In genomic region chr17:38613981-38614779, GRCh38 we compare ENCODE assay signal across 1 cellular context.
TF ChIP-seq lines count a peak whose summit lies in the region.

No MANE protein-coding gene starts in this region.

TF ChIP-seq in HepG2, 621 proteins besides CTCF, POLR2A, EP300 and RAD21 (continued from another document and continues in another):
- TF ChIP-seq DMTF1 (CRISPR knock-in tag; IDR thresholded peaks at IDR 0.05), result no peak
- peak; percentile 95 for TF ChIP-seq CREM (IDR thresholded peaks at IDR 0.05)
- no peak for TF ChIP-seq CREM (CRISPR knock-in tag; IDR thresholded peaks at IDR 0.05)
- TF ChIP-seq ZNF564 (CRISPR knock-in tag; IDR thresholded peaks at IDR 0.05), result peak; percentile 81; the same call in 1 of the 2 replicates
- TF ChIP-seq GATAD1 (CRISPR knock-in tag; IDR thresholded peaks at IDR 0.05), result peak; percentile 76
- TF ChIP-seq ZNF780A (CRISPR knock-in tag; IDR thresholded peaks at IDR 0.05), result peak; percentile 90; the same call in 1 of the 2 replicates
- no peak; the same call in 1 of the 2 replicates for TF ChIP-seq ZHX2 (IDR thresholded peaks at IDR 0.05; ENCODE audit: low read depth)
- TF ChIP-seq ZHX2 (CRISPR knock-in tag; IDR thresholded peaks at IDR 0.05; ENCODE audit: borderline replicate concordance), result peak; percentile 19; the same call in 1 of the 2 replicates
- TF ChIP-seq ZNF382 (CRISPR knock-in tag; IDR thresholded peaks at IDR 0.05; ENCODE audit: borderline replicate concordance), result no peak
- 0 out of 2 replicates have a peak, but pooled peaks have one; percentile 63 for TF ChIP-seq SMARCC2 (IDR thresholded peaks at IDR 0.05)
- TF ChIP-seq DNMT3B (CRISPR knock-in tag; conservative IDR thresholded peaks at IDR 0.05), result 0 out of 2 replicates have a peak, but pooled peaks have one; percentile 86
- peak; percentile 70 for TF ChIP-seq TAF1 (CRISPR knock-in tag; IDR thresholded peaks at IDR 0.05)
- peak in 1 of 2 experiments; percentile 92; a peak in 2 of 4 replicates for TF ChIP-seq HMGXB4 (CRISPR knock-in tag; IDR thresholded peaks at IDR 0.05; ENCODE audit: borderline replicate concordance in 1 of 2, low read depth in 1 of 2)
- peak; percentile 59 for TF ChIP-seq ZFY (CRISPR knock-in tag; IDR thresholded peaks at IDR 0.05)
- TF ChIP-seq RORA (CRISPR knock-in tag; IDR thresholded peaks at IDR 0.05), result no peak
- no peak for TF ChIP-seq THYN1 (CRISPR knock-in tag; IDR thresholded peaks at IDR 0.05; ENCODE audit: borderline replicate concordance, low read depth)
- no peak for TF ChIP-seq DDIT3 (CRISPR knock-in tag; IDR thresholded peaks at IDR 0.05)
- TF ChIP-seq NBN (conservative IDR thresholded peaks at IDR 0.05), result peak; percentile 92; the same call in 1 of the 2 replicates
- peak; percentile 97 for TF ChIP-seq SALL2 (CRISPR knock-in tag; IDR thresholded peaks at IDR 0.05)
- no peak for TF ChIP-seq AKNA (CRISPR knock-in tag; IDR thresholded peaks at IDR 0.05; ENCODE audit: borderline replicate concordance)
- peak; percentile 42; the same call in 1 of the 2 replicates for TF ChIP-seq ZXDC (CRISPR knock-in tag; IDR thresholded peaks at IDR 0.05)
- no peak for TF ChIP-seq PREB (CRISPR knock-in tag; IDR thresholded peaks at IDR 0.05)
- peak; percentile 58; the same call in 1 of the 3 replicates for TF ChIP-seq MXI1 (IDR thresholded peaks at IDR 0.05; ENCODE audit: borderline replicate concordance, low read depth, low read length)
- peak; percentile 71 for TF ChIP-seq EEA1 (CRISPR knock-in tag; IDR thresholded peaks at IDR 0.05; ENCODE audit: borderline replicate concordance)
- TF ChIP-seq HINFP (CRISPR knock-in tag; IDR thresholded peaks at IDR 0.05; ENCODE audit: low read depth), result peak; percentile 77
- TF ChIP-seq FOXP1 (IDR thresholded peaks at IDR 0.05), result peak; percentile 98
- TF ChIP-seq FOXP1 (CRISPR knock-in tag; IDR thresholded peaks at IDR 0.05), result peak; percentile 99
- peak; percentile 76 for TF ChIP-seq ZMYM4 (CRISPR knock-in tag; IDR thresholded peaks at IDR 0.05)
- peak; percentile 32; the same call in 1 of the 2 replicates for TF ChIP-seq SIN3B (IDR thresholded peaks at IDR 0.05; ENCODE audit: low read length)
- TF ChIP-seq ZNF768 (CRISPR knock-in tag; IDR thresholded peaks at IDR 0.05), result 0 out of 2 replicates have a peak, but pooled peaks have one; percentile 26
- TF ChIP-seq SIX1 (CRISPR knock-in tag; IDR thresholded peaks at IDR 0.05; ENCODE audit: borderline replicate concordance), result peak; percentile 98
- no peak for TF ChIP-seq GPN1 (CRISPR knock-in tag; IDR thresholded peaks at IDR 0.05; ENCODE audit: borderline replicate concordance)
- no peak for TF ChIP-seq AGO2 (optimal IDR thresholded peaks at IDR 0.05; ENCODE audit: low read depth, low read length)
- TF ChIP-seq ZNF253 (CRISPR knock-in tag; IDR thresholded peaks at IDR 0.05; ENCODE audit: borderline replicate concordance), result no peak
- TF ChIP-seq MXD4 (CRISPR knock-in tag; IDR thresholded peaks at IDR 0.05), result peak; percentile 89
- no peak for TF ChIP-seq ZNF256 (CRISPR knock-in tag; conservative IDR thresholded peaks at IDR 0.05)
- TF ChIP-seq KDM3A (CRISPR knock-in tag; IDR thresholded peaks at IDR 0.05; ENCODE audit: low read depth), result peak; percentile 86
- no peak for TF ChIP-seq PHB2 (IDR thresholded peaks at IDR 0.05; ENCODE audit: partially characterized antibody)
- TF ChIP-seq HMG20A (CRISPR knock-in tag; IDR thresholded peaks at IDR 0.05; ENCODE audit: borderline replicate concordance), result peak; percentile 93
- no peak for TF ChIP-seq BATF2 (CRISPR knock-in tag; IDR thresholded peaks at IDR 0.05)
- TF ChIP-seq NPAS2 (CRISPR knock-in tag; IDR thresholded peaks at IDR 0.05; ENCODE audit: borderline replicate concordance), result no peak
